Comparison of ENCODE assay signal across 9 cellular contexts in the genomic region with DNA sequence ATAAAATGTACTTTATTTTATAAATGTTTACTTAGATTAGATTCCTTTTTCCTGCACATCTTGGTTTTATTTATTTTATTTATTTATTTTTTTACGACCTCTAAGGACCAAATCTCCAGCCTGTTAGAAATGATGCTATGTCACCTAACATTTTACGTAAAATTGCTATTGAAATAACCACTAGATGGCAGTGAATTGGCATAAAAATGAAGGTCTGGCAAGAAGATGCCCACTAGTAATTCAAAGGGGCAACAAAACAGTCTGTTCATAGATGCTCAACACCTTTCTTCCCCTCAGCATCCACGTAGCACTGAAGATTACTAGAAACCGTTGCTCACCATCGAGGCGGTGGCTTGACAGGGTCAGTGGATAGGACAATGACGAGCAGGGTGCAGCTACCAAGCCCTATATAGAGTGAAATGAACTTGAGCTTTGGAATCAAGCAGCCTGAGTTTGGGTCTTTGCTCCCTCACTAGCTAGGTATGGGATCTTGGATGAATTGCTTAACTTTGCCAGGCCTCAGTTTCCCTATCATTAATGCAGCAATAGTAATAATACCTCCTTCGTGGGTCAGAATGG.
A peak's percentile ranks its signal among the peaks of the same experiment; 100 is the strongest.
DNase-seq lines count a peak whose midpoint lies in the region; ATAC-seq and TF ChIP-seq lines count a peak whose summit lies in the region.
"Had no signal": no experiment of that assay in that cellular context is flagged by ENCODE, and none has a peak within 500 bp of the region (broad histone marks: within the 10 kb centered on the region; RNA-seq: fewer than 3 reads in every experiment).

No MANE protein-coding gene starts in this region.

- BruUV-seq in Caco-2 (replicated peaks; lab: Mats Ljungman, UMichigan) = no TSS peak

- H3K4me3 Mint-ChIP-seq in Caco-2 (ENCODE audit: unreplicated experiment) = no peak overlapping the region
- H3K4me3 Mint-ChIP-seq in activated T-helper 17 cell treated with anti-CD3 and anti-CD28 coated beads, Interleukin-2, amount 50 U/mL, for 72 hours = no peak overlapping the region
- H3K4me3 Mint-ChIP-seq: stimulated activated naive CD8-positive, alpha-beta T cell treated with anti-CD3 and anti-CD28 coated beads, Interleukin-15, Interleukin-2, amounts not matched to agents 100 ng/mL and 50 ng/mL, for 24 hours had no signal

- no peak overlapping the region for H3K27ac Mint-ChIP-seq in Caco-2 (ENCODE audit: unreplicated experiment)
- H3K27ac Mint-ChIP-seq in activated T-helper 17 cell treated with anti-CD3 and anti-CD28 coated beads, Interleukin-2, amount 50 U/mL, for 72 hours = no peak overlapping the region
- H3K27ac Mint-ChIP-seq: stimulated activated naive CD8-positive, alpha-beta T cell treated with anti-CD3 and anti-CD28 coated beads, Interleukin-15, Interleukin-2, amounts not matched to agents 100 ng/mL and 50 ng/mL, for 24 hours had no signal

- WGBS in spleen, 5 donors = 40 to 49% (median 43%) methylated on average over 8 of the region's 8 CpGs

- no peaks in the 10 kb centered on the region for H3K36me3 Mint-ChIP-seq in Caco-2 (ENCODE audit: insufficient read depth, unreplicated experiment)
- H3K36me3 Mint-ChIP-seq in activated T-helper 17 cell treated with anti-CD3 and anti-CD28 coated beads, Interleukin-2, amount 50 U/mL, for 72 hours (ENCODE audit: low read depth) = no peaks in the 10 kb centered on the region

- H3K9me3 ChIP-seq in Caco-2 = 0 out of 2 replicates have a peak, but pooled peaks cover 4% of the 10 kb centered on the region
- no peaks in the 10 kb centered on the region for H3K9me3 ChIP-seq in spleen

- H3K4me3 ChIP-seq in Caco-2 (ENCODE audit: low read depth, low read length) = no peak overlapping the region
- H3K4me3 ChIP-seq in foreskin fibroblast (ENCODE audit: low read depth in 1 of 2, low read length in 2 of 2) = no peak overlapping the region
- H3K4me3 ChIP-seq in spleen = no peak overlapping the region

- POLR2A ChIA-PET in Caco-2 (lab: Charles Lee) = no interaction called here

- H3K4me1 ChIP-seq in Caco-2 (peaks cover 7% of the 10 kb centered on the region), spleen (peaks cover 0 to 4% (median 0%) of the 10 kb centered on the region in 6 donors)

- H3K9me3 Mint-ChIP-seq in Caco-2 (ENCODE audit: unreplicated experiment) = peaks cover 8% of the 10 kb centered on the region
- H3K9me3 Mint-ChIP-seq in activated T-helper 17 cell treated with anti-CD3 and anti-CD28 coated beads, Interleukin-2, amount 50 U/mL, for 72 hours = no peaks in the 10 kb centered on the region
- H3K9me3 Mint-ChIP-seq: stimulated activated naive CD8-positive, alpha-beta T cell treated with anti-CD3 and anti-CD28 coated beads, Interleukin-15, Interleukin-2, amounts not matched to agents 100 ng/mL and 50 ng/mL, for 24 hours had no signal

- peak; percentile 64 to 65 for TF ChIP-seq CTCF in Caco-2 (IDR thresholded peaks at IDR 0.05; ENCODE audit: insufficient read depth in 1 of 2, low read depth in 1 of 2, low read length in 1 of 2, severe bottlenecking in 1 of 2, unreplicated experiment in 1 of 2)
- TF ChIP-seq CTCF in foreskin fibroblast (IDR thresholded peaks at IDR 0.05; ENCODE audit: low read depth, low read length) = peak; percentile 44
- TF ChIP-seq CTCF in spleen (IDR thresholded peaks at IDR 0.05 in 8 of 11, conservative IDR thresholded peaks at IDR 0.05 in 3 of 11) = peak in 7 of 11 experiments; percentile 28 to 57 (median 44)

- ATAC-seq in GM18870 (IDR thresholded peaks at IDR 0.05; ENCODE audit: unreplicated experiment) (no peak), HG03039 (IDR thresholded peaks at IDR 0.05; ENCODE audit: unreplicated experiment) (no peak)
- ATAC-seq in activated T-helper 17 cell treated with anti-CD3 and anti-CD28 coated beads, Interleukin-2, amount 50 U/mL, for 72 hours (replicated peaks) = no peak

- no peaks in the 10 kb centered on the region for H3K36me3 ChIP-seq in Caco-2 (ENCODE audit: control insufficient read depth, insufficient read depth, low read length)
- H3K36me3 ChIP-seq in spleen = no peaks in the 10 kb centered on the region

- DNase-seq in Caco-2 (peak in 1 of 2 experiments; percentile 35), HuH-7 (ENCODE audit: low spot score) (peak; percentile 2), SHP77 (lab: John Stamatoyannopoulos, UW) (peak; percentile 34), foreskin fibroblast (peak; percentile 10 to 62), spleen (no peak)

- TF ChIP-seq POLR2A in spleen (IDR thresholded peaks at IDR 0.05) = no peak

- no peaks in the 10 kb centered on the region for H3K27me3 ChIP-seq in Caco-2 (replicated peaks; ENCODE audit: control insufficient read depth, insufficient read depth, low read length)
- H3K27me3 ChIP-seq in spleen (replicated peaks in 1 of 7) = no peaks in the 10 kb centered on the region

- no peak overlapping the region for H3K27ac ChIP-seq in spleen

- intact Hi-C loops in Caco-2 (cut with micrococcal nuclease; ENCODE audit: unreplicated experiment) = loop anchor here (1.0 to 10.0 kb wide), 6 partner anchors 22 to 631 kb away; a partner anchor contains a TSS
- intact Hi-C loops in spleen (cut with DNase I; ENCODE audit: low total_unique reads) = loop anchor here (5.0 kb wide), 1 partner anchor 339 kb away; no protein-coding TSS in a partner anchor

- H3K4me1 Mint-ChIP-seq in Caco-2 (ENCODE audit: low read depth, unreplicated experiment) = peaks cover 7% of the 10 kb centered on the region
- H3K4me1 Mint-ChIP-seq in activated T-helper 17 cell treated with anti-CD3 and anti-CD28 coated beads, Interleukin-2, amount 50 U/mL, for 72 hours = no peaks in the 10 kb centered on the region

- CTCF ChIA-PET in Caco-2 (lab: Charles Lee) = interaction anchor here (1.0 to 2.7 kb wide), 4 partner anchors 18 to 342 kb away, joined by 3 to 17 read pairs (median 5); no protein-coding TSS in a partner anchor

- H3K27me3 Mint-ChIP-seq in Caco-2 (ENCODE audit: insufficient read depth, unreplicated experiment) = no peaks in the 10 kb centered on the region
- H3K27me3 Mint-ChIP-seq in activated T-helper 17 cell treated with anti-CD3 and anti-CD28 coated beads, Interleukin-2, amount 50 U/mL, for 72 hours = no peaks in the 10 kb centered on the region
